ENCODE assay signal across 1 cellular context in genomic region chr3:138939563-138940241, GRCh38.
TF ChIP-seq lines count a peak whose summit lies in the region.

No MANE protein-coding gene starts in this region.

TF ChIP-seq in GM23338, 12 proteins besides CTCF, POLR2A, EP300 and RAD21:
- TF ChIP-seq REST (IDR thresholded peaks at IDR 0.05; ENCODE audit: unreplicated experiment), result no peak
- no peak for TF ChIP-seq STAT1 (IDR thresholded peaks at IDR 0.05; ENCODE audit: unreplicated experiment)
- no peak for TF ChIP-seq ETS1 (IDR thresholded peaks at IDR 0.05)
- peak; percentile 72 for TF ChIP-seq EZH2 (IDR thresholded peaks at IDR 0.05; ENCODE audit: low read depth, unreplicated experiment)
- TF ChIP-seq ZNF331 (CRISPR knock-in tag; IDR thresholded peaks at IDR 0.05; ENCODE audit: low read depth), result no peak
- peak; percentile 4; the same call in 1 of the 2 replicates for TF ChIP-seq CREB1 (CRISPR knock-in tag; IDR thresholded peaks at IDR 0.05; ENCODE audit: low read depth)
- no peak for TF ChIP-seq POLR2AphosphoS5 (IDR thresholded peaks at IDR 0.05; ENCODE audit: low read depth)
- TF ChIP-seq EZH2phosphoT487 (IDR thresholded peaks at IDR 0.05; ENCODE audit: unreplicated experiment), result peak; percentile 35
- TF ChIP-seq NANOG (IDR thresholded peaks at IDR 0.05; ENCODE audit: borderline replicate concordance), result no peak
